ENCODE assay signal across 8 cellular contexts in the genomic region with DNA sequence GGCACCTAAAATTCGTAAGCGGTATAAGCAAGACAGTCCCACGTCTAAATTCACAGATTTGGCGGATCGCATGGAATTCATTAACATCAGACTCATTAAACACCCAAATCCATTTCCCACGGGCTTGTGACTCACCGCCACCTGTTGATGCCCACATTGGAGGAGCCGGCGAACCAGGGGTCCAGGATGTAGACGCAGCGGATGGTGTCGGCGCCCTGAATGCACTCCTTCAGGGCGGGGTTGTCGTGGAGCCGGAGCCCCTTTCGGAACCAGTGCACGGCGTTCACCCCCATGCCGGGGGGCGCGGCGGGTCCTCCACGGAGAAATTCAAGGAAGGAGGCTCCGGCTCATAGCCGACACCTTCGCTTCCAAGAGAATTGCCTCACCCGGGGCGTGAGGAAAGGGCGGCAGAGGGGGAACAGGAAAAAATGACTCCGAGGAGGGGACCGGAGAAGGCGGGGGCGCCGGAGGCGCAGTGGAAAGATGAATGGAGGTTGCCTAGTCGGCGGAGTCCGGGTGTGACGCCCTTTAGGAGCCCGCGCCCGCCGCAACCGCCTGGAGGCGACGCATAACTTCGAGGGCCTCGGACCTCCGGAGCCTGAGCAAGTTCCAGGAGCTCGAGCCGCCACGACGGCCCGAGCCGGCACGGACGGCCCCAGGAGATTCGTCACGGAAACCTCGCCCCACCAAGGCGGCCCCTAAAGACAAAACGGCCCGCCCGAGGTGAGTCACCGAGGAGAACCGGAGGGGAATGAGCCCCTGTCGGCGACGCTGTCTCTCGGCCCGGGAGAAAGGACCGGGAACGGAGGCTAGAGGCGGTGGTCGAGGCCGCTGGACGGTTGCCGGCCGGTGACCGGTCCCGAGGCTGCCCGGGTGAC. TPM values are rescaled to one million over a fixed set of nuclear protein-coding genes. Genes with fewer than 3 reads are reported as not detected.
DNase-seq lines count a peak whose midpoint lies in the region; ATAC-seq and TF ChIP-seq lines count a peak whose summit lies in the region.

No MANE protein-coding gene starts in this region.

- peak; percentile 37 for ATAC-seq in GM21723 (IDR thresholded peaks at IDR 0.05; ENCODE audit: unreplicated experiment)

- TF ChIP-seq CTCF in LNCaP clone FGC (IDR thresholded peaks at IDR 0.05; ENCODE audit: control insufficient read depth, extremely low read depth, insufficient read depth) = no peak

- H3K27me3 ChIP-seq in mononuclear cell (ENCODE audit: insufficient read depth, low read length) = no peaks in the 10 kb centered on the region

- peak; percentile 48 for DNase-seq in EL
- DNase-seq in LNCaP clone FGC (ENCODE audit: low read depth) = no peak
- DNase-seq in activated CD4-positive, alpha-beta T cell treated with anti-CD3 and anti-CD28 coated beads, Interleukin-2, amount 50 U/mL, for 1 hour = peak; percentile 77
- DNase-seq in effector CD8-positive, alpha-beta T cell (lab: John Stamatoyannopoulos, UW) = peak; percentile 68
- DNase-seq in stimulated activated CD8-positive, alpha-beta memory T cell treated with anti-CD3 and anti-CD28 coated beads, Interleukin-4, amount 100 ng/mL, for 1 hour (ENCODE audit: low read depth in 2 of 2, low spot score in 1 of 2) = peak; percentile 49 to 58
- no peak for DNase-seq in AG08395 (ENCODE audit: low spot score)

- no peaks in the 10 kb centered on the region for H3K9me3 ChIP-seq in mononuclear cell (ENCODE audit: low read depth, low read length)

- H3K4me3 ChIP-seq in LNCaP clone FGC (ENCODE audit: low read depth, low read length) = peak overlapping the region; percentile 70
- H3K4me3 ChIP-seq in mononuclear cell (ENCODE audit: low read length) = peak overlapping the region; percentile 51

- H3K4me1 ChIP-seq in mononuclear cell (ENCODE audit: insufficient read depth, low read length) = peaks cover 32% of the 10 kb centered on the region

RNA-seq across cellular contexts. Expression of gene CRY1, which starts 0.4 kb away (rescaled TPM):
- 68.6 TPM for total RNA-seq in mononuclear cell

Comparison
In these comparisons a context has a peak if more than half of its experiments do, and no peak if none do; other contexts are left out.
1. DNase-seq: peak in EL (single experiment), activated CD4-positive, alpha-beta T cell treated with anti-CD3 and anti-CD28 coated beads, Interleukin-2, amount 50 U/mL, for 1 hour (single experiment), effector CD8-positive, alpha-beta T cell (single experiment) and stimulated activated CD8-positive, alpha-beta memory T cell treated with anti-CD3 and anti-CD28 coated beads, Interleukin-4, amount 100 ng/mL, for 1 hour (2 of 2); none in LNCaP clone FGC (single experiment) and AG08395 (single experiment).